Comparison of ENCODE assay signal across 1 cellular context in genomic region chr19:35757749-35758608, GRCh38.
TF ChIP-seq lines count a peak whose summit lies in the region.

TSS of gene PROSER3 (plus strand) at chr19:35758176. CDS start at chr19:35758216, 40 bp downstream.

TF ChIP-seq in GM12878, 131 proteins besides CTCF, POLR2A, EP300 and RAD21 (continued from another document and continues in another):
- peak in 1 of 2 experiments; percentile 87; a peak in 1 of 3 replicates for TF ChIP-seq EGR1 (IDR thresholded peaks at IDR 0.05; ENCODE audit: borderline replicate concordance in 1 of 2, low read depth in 2 of 2, low read length in 2 of 2)
- no peak for TF ChIP-seq NFIC (IDR thresholded peaks at IDR 0.05; ENCODE audit: low read depth, low read length)
- TF ChIP-seq DPF2 (IDR thresholded peaks at IDR 0.05), result peak; percentile 95
- TF ChIP-seq BCL3 (IDR thresholded peaks at IDR 0.05; ENCODE audit: borderline replicate concordance, insufficient read depth, low read depth, low read length, poor library complexity, severe bottlenecking), result no peak
- TF ChIP-seq CBX5 (IDR thresholded peaks at IDR 0.05; ENCODE audit: low read depth), result no peak
- no peak for TF ChIP-seq TCF3 (IDR thresholded peaks at IDR 0.05; ENCODE audit: borderline replicate concordance, insufficient read depth, low read depth, low read length)
- TF ChIP-seq CEBPZ (IDR thresholded peaks at IDR 0.05; ENCODE audit: low read depth, low read length), result peak; percentile 94
- TF ChIP-seq YBX1 (IDR thresholded peaks at IDR 0.05), result no peak
- TF ChIP-seq CREM (IDR thresholded peaks at IDR 0.05; ENCODE audit: low read depth), result peak; percentile 32
- TF ChIP-seq CBFB (IDR thresholded peaks at IDR 0.05; ENCODE audit: low read depth), result peak; percentile 94
- no peak for TF ChIP-seq ATF2 (IDR thresholded peaks at IDR 0.05; ENCODE audit: low read length)
- TF ChIP-seq RUNX3 (IDR thresholded peaks at IDR 0.05; ENCODE audit: low read length), result peak; percentile 98
- peak; percentile 72 for TF ChIP-seq HDGF (IDR thresholded peaks at IDR 0.05)
- peak; percentile 45 for TF ChIP-seq MXI1 (IDR thresholded peaks at IDR 0.05; ENCODE audit: low read depth, low read length)
- TF ChIP-seq MYB (IDR thresholded peaks at IDR 0.05; ENCODE audit: borderline replicate concordance, low read depth, low read length), result no peak
- TF ChIP-seq SIX5 (IDR thresholded peaks at IDR 0.05; ENCODE audit: low read depth, low read length, severe bottlenecking), result peak; percentile 84
- peak; percentile 63 for TF ChIP-seq MEF2B (IDR thresholded peaks at IDR 0.05; ENCODE audit: partially characterized antibody, poor library complexity, severe bottlenecking)
- no peak for TF ChIP-seq BRCA1 (IDR thresholded peaks at IDR 0.05; ENCODE audit: low read depth, low read length)
- 0 out of 2 replicates have a peak, but pooled peaks have one; percentile 76 for TF ChIP-seq STAT1 (conservative IDR thresholded peaks at IDR 0.05)
- peak; percentile 94 for TF ChIP-seq LARP7 (IDR thresholded peaks at IDR 0.05)
- TF ChIP-seq ZNF687 (IDR thresholded peaks at IDR 0.05), result no peak
- TF ChIP-seq PBX3 (IDR thresholded peaks at IDR 0.05; ENCODE audit: insufficient replicate concordance, low read depth, low read length), result peak; percentile 97
- no peak for TF ChIP-seq RFX5 (IDR thresholded peaks at IDR 0.05; ENCODE audit: low read depth, low read length)
- TF ChIP-seq BCLAF1 (IDR thresholded peaks at IDR 0.05), result no peak
- peak; percentile 100 for TF ChIP-seq SP1 (IDR thresholded peaks at IDR 0.05; ENCODE audit: low read depth, low read length)
- TF ChIP-seq ZNF24 (IDR thresholded peaks at IDR 0.05), result no peak
- TF ChIP-seq FOXK2 (IDR thresholded peaks at IDR 0.05), result no peak
- peak; percentile 75; the same call in 1 of the 2 replicates for TF ChIP-seq SMAD5 (IDR thresholded peaks at IDR 0.05; ENCODE audit: low read depth)
- peak; percentile 25 for TF ChIP-seq SMAD1 (IDR thresholded peaks at IDR 0.05; ENCODE audit: low read depth, partially characterized antibody)
- no peak for TF ChIP-seq PAX8 (IDR thresholded peaks at IDR 0.05)
- peak; percentile 98 for TF ChIP-seq CHD2 (IDR thresholded peaks at IDR 0.05; ENCODE audit: borderline replicate concordance, low read depth, low read length)
- peak; percentile 93 for TF ChIP-seq YY1 (IDR thresholded peaks at IDR 0.05; ENCODE audit: low read depth, low read length)
- TF ChIP-seq SKIL (IDR thresholded peaks at IDR 0.05; ENCODE audit: low read depth, poor library complexity, severe bottlenecking), result peak; percentile 93
- peak; percentile 84 for TF ChIP-seq SREBF2 (IDR thresholded peaks at IDR 0.05; ENCODE audit: low read length)
- TF ChIP-seq TBL1XR1 (IDR thresholded peaks at IDR 0.05; ENCODE audit: low read depth, low read length), result no peak
- TF ChIP-seq HSF1 (IDR thresholded peaks at IDR 0.05; ENCODE audit: low read depth, low read length), result no peak
- TF ChIP-seq CEBPB (IDR thresholded peaks at IDR 0.05; ENCODE audit: borderline replicate concordance in 1 of 2, low read depth in 2 of 2, low read length in 2 of 2), result no peak
- no peak for TF ChIP-seq JUND (IDR thresholded peaks at IDR 0.05; ENCODE audit: low read depth, low read length)
- peak; percentile 9 for TF ChIP-seq RELA (IDR thresholded peaks at IDR 0.05; ENCODE audit: borderline replicate concordance, partially characterized antibody)
